12 cellular contexts compared by ENCODE assay signal in genomic region chr1:57124768-57125446, GRCh38.
DNase-seq lines count a peak whose midpoint lies in the region; ATAC-seq and TF ChIP-seq lines count a peak whose summit lies in the region.
"Had no signal": no experiment of that assay in that cellular context is flagged by ENCODE, and none has a peak within 500 bp of the region (broad histone marks: within the 10 kb centered on the region; RNA-seq: fewer than 3 reads in every experiment).

No MANE protein-coding gene starts in this region.

- no peak overlapping the region for H3K27ac ChIP-seq in effector memory CD4-positive, alpha-beta T cell (ENCODE audit: insufficient read depth, low read length, poor library complexity, severe bottlenecking)
- H3K27ac ChIP-seq in ovary: no peak overlapping the region
- H3K27ac ChIP-seq: skin epidermis had no signal

- H3K9me3 ChIP-seq in Caco-2 (no peaks in the 10 kb centered on the region), ovary (no peaks in the 10 kb centered on the region)
- H3K9me3 ChIP-seq in effector memory CD4-positive, alpha-beta T cell (ENCODE audit: control insufficient read depth, low read length): no peaks in the 10 kb centered on the region

- H3K27me3 ChIP-seq in Caco-2 (replicated peaks; ENCODE audit: control insufficient read depth, insufficient read depth, low read length) (no peaks in the 10 kb centered on the region), ovary (no peaks in the 10 kb centered on the region)
- H3K27me3 ChIP-seq in effector memory CD4-positive, alpha-beta T cell (replicated peaks; ENCODE audit: control insufficient read depth, insufficient read depth, low read length, poor library complexity, severe bottlenecking): no peaks in the 10 kb centered on the region

- TF ChIP-seq EP300 in ovary (IDR thresholded peaks at IDR 0.05): no peak

- H3K27me3 Mint-ChIP-seq in Caco-2 (ENCODE audit: insufficient read depth, unreplicated experiment) (no peaks in the 10 kb centered on the region), nephron progenitor cell (ENCODE audit: low read depth, poor library complexity) (peaks cover 17% of the 10 kb centered on the region)

- TF ChIP-seq POLR2A in ovary (IDR thresholded peaks at IDR 0.05): no peak

- no peaks in the 10 kb centered on the region for H3K4me1 Mint-ChIP-seq in Caco-2 (ENCODE audit: low read depth, unreplicated experiment)
- H3K4me1 Mint-ChIP-seq in nephron progenitor cell: peaks cover 7% of the 10 kb centered on the region

- no peak for TF ChIP-seq CTCF in Caco-2 (IDR thresholded peaks at IDR 0.05; ENCODE audit: insufficient read depth in 1 of 2, low read depth in 1 of 2, low read length in 1 of 2, severe bottlenecking in 1 of 2, unreplicated experiment in 1 of 2)
- peak; percentile 31 for TF ChIP-seq CTCF in fibroblast of mammary gland (conservative IDR thresholded peaks at IDR 0.05; ENCODE audit: control insufficient read depth, insufficient read depth, low read depth, low read length)
- TF ChIP-seq CTCF in ovary (IDR thresholded peaks at IDR 0.05): no peak
- TF ChIP-seq CTCF in nephron progenitor cell (IDR thresholded peaks at IDR 0.05): no peak

- POLR2A ChIA-PET in Caco-2 (lab: Charles Lee): no interaction called here

- BruUV-seq in Caco-2 (replicated peaks; lab: Mats Ljungman, UMichigan): no TSS peak

- intact Hi-C loops in Caco-2 (cut with micrococcal nuclease; ENCODE audit: unreplicated experiment) (loop anchor here (10.0 kb wide), 1 partner anchor 290 kb away; no protein-coding TSS in a partner anchor), ovary (cut with DNase I) (no loop called here)

- H3K4me3 Mint-ChIP-seq in Caco-2 (ENCODE audit: unreplicated experiment) (no peak overlapping the region), nephron progenitor cell (no peak overlapping the region)

- DNase-seq in Caco-2 (no peak), RKO (ENCODE audit: low spot score) (peak; percentile 20), fibroblast of mammary gland (ENCODE audit: low read depth) (peak; percentile 64), ovary (no peak), nephron progenitor cell (no peak)
- no peak for DNase-seq in effector memory CD4-positive, alpha-beta T cell
- DNase-seq: activated gamma-delta T cell treated with Interleukin-2 at 50 U/mL for 16 hours, NCI-H1105 treated with DMSO at 0.1 percent for 48 hours had no signal

- H3K36me3 ChIP-seq in Caco-2 (ENCODE audit: control insufficient read depth, insufficient read depth, low read length): no peaks in the 10 kb centered on the region
- no peaks in the 10 kb centered on the region for H3K36me3 ChIP-seq in effector memory CD4-positive, alpha-beta T cell (ENCODE audit: control insufficient read depth, insufficient read depth, low read length)
- H3K36me3 ChIP-seq in ovary: no peaks in the 10 kb centered on the region

- ATAC-seq in GM18909 (IDR thresholded peaks at IDR 0.05; ENCODE audit: poor library complexity, unreplicated experiment) (peak; percentile 41), HG02885 (IDR thresholded peaks at IDR 0.05; ENCODE audit: poor library complexity, unreplicated experiment) (no peak)
- ATAC-seq: HCT116 had no signal

- CTCF ChIA-PET in Caco-2 (lab: Charles Lee): no interaction called here

- H3K27ac Mint-ChIP-seq in Caco-2 (ENCODE audit: unreplicated experiment) (peak overlapping the region; percentile 48), nephron progenitor cell (no peak overlapping the region)

- H3K4me3 ChIP-seq in Caco-2 (ENCODE audit: low read depth, low read length) (no peak overlapping the region), fibroblast of mammary gland (ENCODE audit: control insufficient read depth, low read depth, low read length) (no peak overlapping the region), ovary (no peak overlapping the region)
- H3K4me3 ChIP-seq in effector memory CD4-positive, alpha-beta T cell (ENCODE audit: insufficient read depth, low read depth, low read length, poor library complexity, severe bottlenecking): no peak overlapping the region
- H3K4me3 ChIP-seq: skin epidermis had no signal

- H3K9me3 Mint-ChIP-seq in Caco-2 (ENCODE audit: unreplicated experiment) (no peaks in the 10 kb centered on the region), nephron progenitor cell (no peaks in the 10 kb centered on the region)

- H3K4me1 ChIP-seq in Caco-2 (no peaks in the 10 kb centered on the region), ovary (ENCODE audit: insufficient read depth) (no peaks in the 10 kb centered on the region)
- no peaks in the 10 kb centered on the region for H3K4me1 ChIP-seq in effector memory CD4-positive, alpha-beta T cell (ENCODE audit: control insufficient read depth, insufficient read depth, low read length, poor library complexity, severe bottlenecking)

- WGBS in ovary, 3 donors: 87 to 89% (median 87%) methylated on average over 5 of the region's 5 CpGs

- H3K36me3 Mint-ChIP-seq in Caco-2 (ENCODE audit: insufficient read depth, unreplicated experiment) (no peaks in the 10 kb centered on the region), nephron progenitor cell (ENCODE audit: low read depth) (no peaks in the 10 kb centered on the region)

Comparison
In these comparisons a context has a peak if more than half of its experiments do, and no peak if none do; other contexts are left out.
1. DNase-seq: peak in RKO (single experiment) and fibroblast of mammary gland (single experiment); none in Caco-2 (0 of 2), effector memory CD4-positive, alpha-beta T cell (0 of 3), ovary (0 of 5) and nephron progenitor cell (single experiment).